In genomic region chr6:111238464-111239119, GRCh38 we compare ENCODE assay signal across 13 cellular contexts.
DNase-seq lines count a peak whose midpoint lies in the region; ATAC-seq lines count a peak whose summit lies in the region.
"Had no signal": no experiment of that assay in that cellular context is flagged by ENCODE, and none has a peak within 500 bp of the region (broad histone marks: within the 10 kb centered on the region; RNA-seq: fewer than 3 reads in every experiment).

No MANE protein-coding gene starts in this region.

- peak; percentile 42 for DNase-seq in HK-2 (ENCODE audit: unreplicated experiment)
- peak; percentile 51 for DNase-seq in RPMI7951 (ENCODE audit: low read depth)
- peak; percentile 80 for DNase-seq in renal cortical epithelial cell (ENCODE audit: low read depth)
- DNase-seq in HuH-7.5 (ENCODE audit: low spot score), result no peak
- no peak for DNase-seq in NCI-H345 treated with DMSO at 0.1 percent for 48 hours (lab: John Stamatoyannopoulos, UW; ENCODE audit: unreplicated experiment)
- DNase-seq: activated CD8-positive, alpha-beta memory T cell treated with anti-CD3 and anti-CD28 coated beads, Interleukin-2, amount 50 U/mL, for 48 hours; activated naive CD4-positive, alpha-beta T cell treated with anti-CD3 and anti-CD28 coated beads for 36 hours; CD4-positive, CD25-positive, alpha-beta regulatory T cell; NCI-H1417; NCI-H446; stimulated activated CD4-positive, alpha-beta T cell treated with anti-CD3 and anti-CD28 coated beads, Interleukin-4, amount 100 ng/mL, for 1 hour had no signal

- ATAC-seq in esophagus mucosa, result peak; percentile 41
- ATAC-seq in HG02870 (IDR thresholded peaks at IDR 0.05; ENCODE audit: unreplicated experiment), result no peak

Comparison
In these comparisons a context has a peak if more than half of its experiments do, and no peak if none do; other contexts are left out.
1. DNase-seq: peak in HK-2 (single experiment), RPMI7951 (single experiment) and renal cortical epithelial cell (single experiment); none in HuH-7.5 (single experiment) and NCI-H345 treated with DMSO at 0.1 percent for 48 hours (single experiment).